In genomic region chr1:201649776-201650607, GRCh38 we compare ENCODE assay signal across 9 cellular contexts.
DNase-seq lines count a peak whose midpoint lies in the region; ATAC-seq and TF ChIP-seq lines count a peak whose summit lies in the region.
"Had no signal": no experiment of that assay in that cellular context is flagged by ENCODE, and none has a peak within 500 bp of the region (broad histone marks: within the 10 kb centered on the region; RNA-seq: fewer than 3 reads in every experiment).

No MANE protein-coding gene starts in this region.

- no peaks in the 10 kb centered on the region for H3K27me3 ChIP-seq in A673 (replicated peaks; ENCODE audit: insufficient read depth, low read depth, low read length, poor library complexity)
- H3K27me3 ChIP-seq in HUES48 (ENCODE audit: control insufficient read depth, insufficient read depth, low read length) = peaks cover 40% of the 10 kb centered on the region

- no peak overlapping the region for H3K27ac Mint-ChIP-seq in nephron progenitor cell
- no peak overlapping the region for H3K27ac Mint-ChIP-seq in activated T-helper 2 cell treated with anti-CD3 and anti-CD28 coated beads, Interferon-gamma antibody, Interleukin-2, Interleukin-4, amounts not matched to agents 10 μg/mL and 5 μg/mL and 100 μg/mL, durations not matched to agents 14 hours and 24 hours and 36 hours
- H3K27ac Mint-ChIP-seq: activated naive CD8-positive, alpha-beta T cell treated with anti-CD3 and anti-CD28 coated beads, Interleukin-2, amount 10 ng/mL, durations not matched to agents 7 days and 5 days had no signal

- H3K36me3 ChIP-seq in A673 (ENCODE audit: insufficient read depth, low read length, poor library complexity, severe bottlenecking) (no peaks in the 10 kb centered on the region), HUES48 (ENCODE audit: control insufficient read depth, insufficient read depth, low read length) (no peaks in the 10 kb centered on the region), SK-N-MC (ENCODE audit: insufficient read depth, low read length) (no peaks in the 10 kb centered on the region)

- intact Hi-C loops in A673 (cut with micrococcal nuclease; ENCODE audit: unreplicated experiment) = loop anchor here (1.0 to 5.0 kb wide), 3 partner anchors 52 to 142 kb away; no protein-coding TSS in a partner anchor
- intact Hi-C loops in activated T-helper 2 cell treated with anti-CD3 and anti-CD28 coated beads, Interferon-gamma antibody, Interleukin-2, Interleukin-4, amounts not matched to agents 10 μg/mL and 5 μg/mL and 100 μg/mL, durations not matched to agents 14 hours and 24 hours and 36 hours (cut with micrococcal nuclease) = no loop called here

- H3K9ac ChIP-seq in HUES48 (ENCODE audit: low read depth, low read length) (peak overlapping the region; percentile 38), SK-N-MC (ENCODE audit: insufficient read length) (peak overlapping the region; percentile 80)

- ATAC-seq in HG02642 (IDR thresholded peaks at IDR 0.05; ENCODE audit: poor library complexity, unreplicated experiment) = no peak

- peaks cover 71% of the 10 kb centered on the region for H3K4me1 Mint-ChIP-seq in nephron progenitor cell
- H3K4me1 Mint-ChIP-seq in activated T-helper 2 cell treated with anti-CD3 and anti-CD28 coated beads, Interferon-gamma antibody, Interleukin-2, Interleukin-4, amounts not matched to agents 10 μg/mL and 5 μg/mL and 100 μg/mL, durations not matched to agents 14 hours and 24 hours and 36 hours (ENCODE audit: low read depth) = no peaks in the 10 kb centered on the region
- H3K4me1 Mint-ChIP-seq: activated naive CD8-positive, alpha-beta T cell treated with anti-CD3 and anti-CD28 coated beads, Interleukin-2, amount 10 ng/mL, durations not matched to agents 7 days and 5 days had no signal

- DNase-seq in A673 (ENCODE audit: low spot score) = peak; percentile 89
- DNase-seq in SK-N-MC (ENCODE audit: low read depth, low spot score) = no peak
- DNase-seq in fibroblast of the conjunctiva (ENCODE audit: low read depth) = peak; percentile 57
- DNase-seq in nephron progenitor cell = peak; percentile 82
- no peak for DNase-seq in activated T-helper 2 cell treated with anti-CD3 and anti-CD28 coated beads, Interferon-gamma antibody, Interleukin-2, Interleukin-4, amounts not matched to agents 10 μg/mL and 5 μg/mL and 100 μg/mL, durations not matched to agents 14 hours and 24 hours and 36 hours (ENCODE audit: low spot score)
- no peak for DNase-seq in Kasumi-1 (lab: John Stamatoyannopoulos, UW)
- DNase-seq: activated naive CD8-positive, alpha-beta T cell treated with anti-CD3 and anti-CD28 coated beads, Interleukin-2, amount 10 ng/mL, durations not matched to agents 7 days and 5 days had no signal

- TF ChIP-seq CTCF in A673 (conservative IDR thresholded peaks at IDR 0.05; ENCODE audit: low read depth, low read length) = no peak
- no peak for TF ChIP-seq CTCF in nephron progenitor cell (IDR thresholded peaks at IDR 0.05)

- H3K4me1 ChIP-seq in A673 (ENCODE audit: insufficient read depth, low read length, poor library complexity, severe bottlenecking) (peaks cover 28% of the 10 kb centered on the region), HUES48 (ENCODE audit: control insufficient read depth, insufficient read depth, low read length) (peaks cover 28% of the 10 kb centered on the region)

- H3K27ac ChIP-seq in A673 (ENCODE audit: low read depth, low read length, poor library complexity, severe bottlenecking) (peak overlapping the region; percentile 12), HUES48 (ENCODE audit: low read depth, low read length) (peak overlapping the region; percentile 74), SK-N-MC (peak overlapping the region; percentile 22; the same call in 1 of the 2 replicates)

- H3K4me3 ChIP-seq in A673 (ENCODE audit: low read depth, low read length, poor library complexity, severe bottlenecking) (peak overlapping the region; percentile 60), HUES48 (ENCODE audit: low read depth, low read length) (peak overlapping the region; percentile 67), SK-N-MC (peak overlapping the region; percentile 85)

- BruUV-seq in A673 (replicated peaks; lab: Mats Ljungman, UMichigan) = no TSS peak

- POLR2A ChIA-PET in A673 (lab: Charles Lee; ENCODE audit: low non-redundant PET) = interaction anchor here (0.6 kb wide), 1 partner anchor 1693 kb away, joined by 3 read pairs; no protein-coding TSS in a partner anchor

- CTCF ChIA-PET in A673 (lab: Charles Lee) = interaction anchor here (0.7 kb wide), 1 partner anchor 59 kb away, joined by 4 read pairs; no protein-coding TSS in a partner anchor

- no peaks in the 10 kb centered on the region for H3K36me3 Mint-ChIP-seq in nephron progenitor cell (ENCODE audit: low read depth)
- no peaks in the 10 kb centered on the region for H3K36me3 Mint-ChIP-seq in activated T-helper 2 cell treated with anti-CD3 and anti-CD28 coated beads, Interferon-gamma antibody, Interleukin-2, Interleukin-4, amounts not matched to agents 10 μg/mL and 5 μg/mL and 100 μg/mL, durations not matched to agents 14 hours and 24 hours and 36 hours (ENCODE audit: low read depth)
- H3K36me3 Mint-ChIP-seq: activated naive CD8-positive, alpha-beta T cell treated with anti-CD3 and anti-CD28 coated beads, Interleukin-2, amount 10 ng/mL, durations not matched to agents 7 days and 5 days had no signal

- peak overlapping the region; percentile 85 for H3K4me3 Mint-ChIP-seq in nephron progenitor cell
- no peak overlapping the region for H3K4me3 Mint-ChIP-seq in activated T-helper 2 cell treated with anti-CD3 and anti-CD28 coated beads, Interferon-gamma antibody, Interleukin-2, Interleukin-4, amounts not matched to agents 10 μg/mL and 5 μg/mL and 100 μg/mL, durations not matched to agents 14 hours and 24 hours and 36 hours (ENCODE audit: low read depth)
- H3K4me3 Mint-ChIP-seq: activated naive CD8-positive, alpha-beta T cell treated with anti-CD3 and anti-CD28 coated beads, Interleukin-2, amount 10 ng/mL, durations not matched to agents 7 days and 5 days had no signal

- no peaks in the 10 kb centered on the region for H3K9me3 Mint-ChIP-seq in nephron progenitor cell
- H3K9me3 Mint-ChIP-seq in activated T-helper 2 cell treated with anti-CD3 and anti-CD28 coated beads, Interferon-gamma antibody, Interleukin-2, Interleukin-4, amounts not matched to agents 10 μg/mL and 5 μg/mL and 100 μg/mL, durations not matched to agents 14 hours and 24 hours and 36 hours = no peaks in the 10 kb centered on the region
- H3K9me3 Mint-ChIP-seq: activated naive CD8-positive, alpha-beta T cell treated with anti-CD3 and anti-CD28 coated beads, Interleukin-2, amount 10 ng/mL, durations not matched to agents 7 days and 5 days had no signal

- H3K9me3 ChIP-seq in A673 (ENCODE audit: low read depth, low read length, poor library complexity, severe bottlenecking) (no peaks in the 10 kb centered on the region), HUES48 (ENCODE audit: control insufficient read depth, insufficient read depth, low read length) (no peaks in the 10 kb centered on the region), SK-N-MC (ENCODE audit: low read depth, low read length) (no peaks in the 10 kb centered on the region)

- peaks cover 66% of the 10 kb centered on the region for H3K27me3 Mint-ChIP-seq in nephron progenitor cell (ENCODE audit: low read depth, poor library complexity)
- H3K27me3 Mint-ChIP-seq in activated T-helper 2 cell treated with anti-CD3 and anti-CD28 coated beads, Interferon-gamma antibody, Interleukin-2, Interleukin-4, amounts not matched to agents 10 μg/mL and 5 μg/mL and 100 μg/mL, durations not matched to agents 14 hours and 24 hours and 36 hours (ENCODE audit: low read depth) = peaks cover 43% of the 10 kb centered on the region

Comparison
In these comparisons a context has a peak if more than half of its experiments do, and no peak if none do; other contexts are left out.
1. DNase-seq: peak in A673 (single experiment), fibroblast of the conjunctiva (single experiment) and nephron progenitor cell (single experiment); none in SK-N-MC (single experiment), activated T-helper 2 cell treated with anti-CD3 and anti-CD28 coated beads, Interferon-gamma antibody, Interleukin-2, Interleukin-4, amounts not matched to agents 10 μg/mL and 5 μg/mL and 100 μg/mL, durations not matched to agents 14 hours and 24 hours and 36 hours (single experiment) and Kasumi-1 (0 of 2).
2. H3K27ac ChIP-seq: peak in every context shown above with its lines; median percentile 74 in HUES48; 22 in SK-N-MC; 12 in A673.
3. Peak in every context shown above with its lines, with median percentiles within 50 percentile points of each other: H3K4me3 ChIP-seq.